Comparison of ENCODE assay signal across 17 cellular contexts in the genomic region with DNA sequence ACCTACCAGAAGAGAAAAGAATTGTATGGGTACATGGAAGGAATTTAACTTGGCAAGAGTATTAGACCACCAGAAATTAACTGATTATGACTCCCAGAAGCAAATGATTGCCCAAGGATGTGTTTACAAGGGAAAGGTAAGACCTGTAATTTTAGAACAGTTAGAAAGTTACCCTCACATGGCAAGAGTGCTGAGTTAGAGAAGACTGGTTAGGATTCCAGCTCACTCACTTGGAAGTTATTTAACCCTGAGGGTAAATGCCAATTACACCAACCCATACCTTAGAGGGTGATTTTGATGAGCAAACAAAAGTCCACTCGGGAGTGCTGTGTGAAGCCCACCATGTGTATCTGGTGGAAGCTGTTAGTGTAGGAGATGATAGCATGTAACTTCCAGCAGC.
A peak's percentile ranks its signal among the peaks of the same experiment; 100 is the strongest.
DNase-seq lines count a peak whose midpoint lies in the region; FAIRE-seq and TF ChIP-seq lines count a peak whose summit lies in the region.
"Had no signal": no experiment of that assay in that cellular context is flagged by ENCODE, and none has a peak within 500 bp of the region (broad histone marks: within the 10 kb centered on the region; RNA-seq: fewer than 3 reads in every experiment).

No MANE protein-coding gene starts in this region.

- TF ChIP-seq CTCF in D721Med (IDR thresholded peaks at IDR 0.05; ENCODE audit: insufficient read depth, missing control alignments) (no peak), keratinocyte (optimal IDR thresholded peaks at IDR 0.05 in 1 of 3, IDR thresholded peaks at IDR 0.05 in 1 of 3, conservative IDR thresholded peaks at IDR 0.05 in 1 of 3; ENCODE audit: extremely low read depth in 1 of 3, insufficient read depth in 2 of 3, low read length in 3 of 3) (no peak), endodermal cell (conservative IDR thresholded peaks at IDR 0.05) (no peak), neural progenitor cell (IDR thresholded peaks at IDR 0.05) (no peak), glutamatergic neuron (IDR thresholded peaks at IDR 0.05; ENCODE audit: partially characterized antibody, unreplicated experiment) (no peak)

- peak; percentile 84 for FAIRE-seq in D721Med (lab: Jason Lieb, UNC)
- FAIRE-seq in keratinocyte (lab: Jason Lieb, UNC) = peak; percentile 57
- FAIRE-seq: GM12878, H1, HepG2 had no signal

- dilution Hi-C loops in keratinocyte (cut with MboI; ENCODE audit: extremely low pct_ligation_motif_present, low sequenced_read_pairs) = no loop called here

- H3K27me3 Mint-ChIP-seq in endodermal cell (ENCODE audit: insufficient read depth) (no peaks in the 10 kb centered on the region), neural progenitor cell (ENCODE audit: insufficient read depth, low read depth) (no peaks in the 10 kb centered on the region), glutamatergic neuron (ENCODE audit: unreplicated experiment) (no peaks in the 10 kb centered on the region)

- 100% methylated on average over 1 of the region's 1 CpG; no CpG with 5 or more reads in 1 of the 2 experiments for WGBS in endodermal cell (ENCODE audit: insufficient coverage in 1 of 2, insufficient read length in 1 of 2), 2 experiments

- H3K4me2 ChIP-seq in keratinocyte (ENCODE audit: control insufficient read depth, extremely low read depth, insufficient read depth, low read depth, low read length) = peak overlapping the region; percentile 41
- H3K4me2 ChIP-seq in neural progenitor cell = no peak overlapping the region
- H3K4me2 ChIP-seq: BLaER1 treated with 17β-estradiol and CSF1 and Interleukin-3, amounts not matched to agents 10 nM and 100 nM had no signal

- H3K9me3 Mint-ChIP-seq in endodermal cell = no peaks in the 10 kb centered on the region
- no peaks in the 10 kb centered on the region for H3K9me3 Mint-ChIP-seq in neural progenitor cell
- no peaks in the 10 kb centered on the region for H3K9me3 Mint-ChIP-seq in glutamatergic neuron (ENCODE audit: unreplicated experiment)
- H3K9me3 Mint-ChIP-seq: CD8-positive, alpha-beta memory T cell; H9 had no signal

- no peak for DNase-seq in D721Med (ENCODE audit: insufficient read length, low spot score)
- DNase-seq in ELR (ENCODE audit: low read depth) = peak; percentile 30
- DNase-seq in adipocyte (ENCODE audit: low read depth) = peak; percentile 6
- no peak for DNase-seq in keratinocyte (ENCODE audit: low read depth, low spot score)
- no peak for DNase-seq in endodermal cell
- DNase-seq in neural progenitor cell (ENCODE audit: low spot score) = no peak
- DNase-seq in 8988T = no peak
- no peak for DNase-seq in glutamatergic neuron
- DNase-seq: CD8-positive, alpha-beta memory T cell; COR-L47; H9 had no signal

- H3K27ac ChIP-seq in keratinocyte (ENCODE audit: control insufficient read depth, insufficient read depth, low read length) (peak overlapping the region; percentile 18), endodermal cell (ENCODE audit: low read depth, low read length) (no peak overlapping the region), neural progenitor cell (no peak overlapping the region)
- H3K27ac ChIP-seq: BLaER1 treated with 17β-estradiol and CSF1 and Interleukin-3, amounts not matched to agents 10 nM and 100 nM had no signal

- no peak overlapping the region for H3K9ac ChIP-seq in adipocyte (ENCODE audit: low read length)
- H3K9ac ChIP-seq in keratinocyte (ENCODE audit: control insufficient read depth, extremely low read depth, insufficient read depth, low read length) = no peak overlapping the region
- no peak overlapping the region for H3K9ac ChIP-seq in endodermal cell (ENCODE audit: extremely low read depth, low read length, poor library complexity, severe bottlenecking)
- H3K9ac ChIP-seq in neural progenitor cell = no peak overlapping the region
- H3K9ac ChIP-seq: BLaER1 treated with 17β-estradiol and CSF1 and Interleukin-3, amounts not matched to agents 10 nM and 100 nM had no signal

- no peaks in the 10 kb centered on the region for H3K9me3 ChIP-seq in adipocyte (ENCODE audit: control insufficient read depth, low read length)
- H3K9me3 ChIP-seq in keratinocyte (ENCODE audit: control insufficient read depth, low read depth, low read length) = no peaks in the 10 kb centered on the region
- H3K9me3 ChIP-seq in endodermal cell (ENCODE audit: control insufficient read depth, low read length) = no peaks in the 10 kb centered on the region
- H3K9me3 ChIP-seq in neural progenitor cell (ENCODE audit: low read depth) = no peaks in the 10 kb centered on the region
- H3K9me3 ChIP-seq: BLaER1 treated with 17β-estradiol and CSF1 and Interleukin-3, amounts not matched to agents 10 nM and 100 nM had no signal

- no peaks in the 10 kb centered on the region for H3K36me3 ChIP-seq in adipocyte (ENCODE audit: control insufficient read depth, insufficient read depth, low read length, severe bottlenecking)
- no peaks in the 10 kb centered on the region for H3K36me3 ChIP-seq in keratinocyte (ENCODE audit: control insufficient read depth in 2 of 2, extremely low read depth in 1 of 2, insufficient read depth in 2 of 2, low read length in 2 of 2)
- no peaks in the 10 kb centered on the region for H3K36me3 ChIP-seq in endodermal cell (ENCODE audit: control insufficient read depth, insufficient read depth, low read length)
- peaks cover 3% of the 10 kb centered on the region for H3K36me3 ChIP-seq in neural progenitor cell
- H3K36me3 ChIP-seq: BLaER1 treated with 17β-estradiol and CSF1 and Interleukin-3, amounts not matched to agents 10 nM and 100 nM had no signal

- H3K4me3 Mint-ChIP-seq in endodermal cell (no peak overlapping the region), neural progenitor cell (no peak overlapping the region), glutamatergic neuron (ENCODE audit: unreplicated experiment) (no peak overlapping the region)
- H3K4me3 Mint-ChIP-seq: B cell; CD8-positive, alpha-beta memory T cell; H9; IgD-negative memory B cell had no signal

- H4K20me1 ChIP-seq in keratinocyte (ENCODE audit: control insufficient read depth, extremely low read depth, insufficient read depth, low read length) = no peaks in the 10 kb centered on the region
- no peaks in the 10 kb centered on the region for H4K20me1 ChIP-seq in neural progenitor cell (ENCODE audit: low read depth)
- H4K20me1 ChIP-seq: BLaER1 treated with 17β-estradiol and CSF1 and Interleukin-3, amounts not matched to agents 10 nM and 100 nM had no signal

- H3F3A ChIP-seq in neural progenitor cell (ENCODE audit: low read depth) = no peaks in the 10 kb centered on the region

- H3K27me3 ChIP-seq in adipocyte (replicated peaks; ENCODE audit: control insufficient read depth, insufficient read depth, low read length) (no peaks in the 10 kb centered on the region), keratinocyte (ENCODE audit: control insufficient read depth, extremely low read depth, insufficient read depth, low read length) (no peaks in the 10 kb centered on the region), endodermal cell (ENCODE audit: control insufficient read depth, insufficient read depth, low read length, poor library complexity, severe bottlenecking) (no peaks in the 10 kb centered on the region), neural progenitor cell (no peaks in the 10 kb centered on the region)
- H3K27me3 ChIP-seq: BLaER1 treated with 17β-estradiol and CSF1 and Interleukin-3, amounts not matched to agents 10 nM and 100 nM had no signal

- no peaks in the 10 kb centered on the region for H3K4me1 Mint-ChIP-seq in endodermal cell
- H3K4me1 Mint-ChIP-seq in neural progenitor cell = no peaks in the 10 kb centered on the region
- H3K4me1 Mint-ChIP-seq in glutamatergic neuron (ENCODE audit: low read depth, unreplicated experiment) = no peaks in the 10 kb centered on the region
- H3K4me1 Mint-ChIP-seq: B cell; CD8-positive, alpha-beta memory T cell; H9; IgD-negative memory B cell had no signal

- H3K27ac Mint-ChIP-seq in endodermal cell = no peak overlapping the region
- no peak overlapping the region for H3K27ac Mint-ChIP-seq in neural progenitor cell
- no peak overlapping the region for H3K27ac Mint-ChIP-seq in glutamatergic neuron (ENCODE audit: unreplicated experiment)
- H3K27ac Mint-ChIP-seq: B cell; CD8-positive, alpha-beta memory T cell; H9; IgD-negative memory B cell had no signal

- H3K4me3 ChIP-seq in adipocyte (ENCODE audit: low read length) (no peak overlapping the region), keratinocyte (ENCODE audit: control insufficient read depth in 2 of 3, extremely low read depth in 1 of 3, insufficient read depth in 2 of 3, low read depth in 1 of 3, low read length in 3 of 3) (no peak overlapping the region), endodermal cell (ENCODE audit: low read length) (no peak overlapping the region), neural progenitor cell (no peak overlapping the region)
- H3K4me3 ChIP-seq: BLaER1 treated with 17β-estradiol and CSF1 and Interleukin-3, amounts not matched to agents 10 nM and 100 nM; GM12878 had no signal

- H3K79me2 ChIP-seq in keratinocyte (ENCODE audit: control insufficient read depth, insufficient read depth, low read length) (no peaks in the 10 kb centered on the region), neural progenitor cell (ENCODE audit: low read depth) (no peaks in the 10 kb centered on the region)

- H2AFZ ChIP-seq in keratinocyte (ENCODE audit: control insufficient read depth, low read length) = no peak overlapping the region
- no peak overlapping the region for H2AFZ ChIP-seq in neural progenitor cell (replicated peaks)

- H3K4me1 ChIP-seq in adipocyte (ENCODE audit: control insufficient read depth, insufficient read depth, low read length) (peaks cover 7% of the 10 kb centered on the region), keratinocyte (ENCODE audit: control insufficient read depth, extremely low read depth, insufficient read depth, low read length) (peaks cover 19% of the 10 kb centered on the region), endodermal cell (ENCODE audit: control insufficient read depth, insufficient read depth, low read length) (no peaks in the 10 kb centered on the region), neural progenitor cell (peaks cover 3% of the 10 kb centered on the region)

- no peaks in the 10 kb centered on the region for H3K36me3 Mint-ChIP-seq in endodermal cell (ENCODE audit: low read depth)
- H3K36me3 Mint-ChIP-seq in neural progenitor cell = peaks cover 10% of the 10 kb centered on the region
- H3K36me3 Mint-ChIP-seq in glutamatergic neuron (ENCODE audit: unreplicated experiment) = no peaks in the 10 kb centered on the region
- H3K36me3 Mint-ChIP-seq: CD8-positive, alpha-beta memory T cell; IgD-negative memory B cell had no signal

- H3K9me1 ChIP-seq in keratinocyte (ENCODE audit: control insufficient read depth, extremely low read depth, insufficient read depth, low read length) = no peaks in the 10 kb centered on the region

Comparison
In these comparisons a context has a peak if more than half of its experiments do, and no peak if none do; other contexts are left out.
1. DNase-seq: peak in ELR (single experiment) and adipocyte (single experiment); none in D721Med (single experiment), keratinocyte (single experiment), endodermal cell (single experiment), neural progenitor cell (single experiment), 8988T (single experiment) and glutamatergic neuron (single experiment).